ENCODE assay signal across 15 cellular contexts in genomic region chr5:107736608-107737007, GRCh38.
"Had no signal": no experiment of that assay in that cellular context is flagged by ENCODE, and none has a peak within 500 bp of the region (broad histone marks: within the 10 kb centered on the region; RNA-seq: fewer than 3 reads in every experiment).

No MANE protein-coding gene starts in this region.

- H3K4me1 ChIP-seq: esophagus squamous epithelium, parathyroid adenoma, thyroid gland had no signal

- H3K79me2 ChIP-seq: hepatocyte, parathyroid adenoma had no signal

- H3K9ac ChIP-seq: parathyroid adenoma had no signal

- H3K27ac ChIP-seq: esophagus squamous epithelium, hepatocyte, parathyroid adenoma, thyroid gland, VCaP had no signal

- H3K4me3 ChIP-seq: esophagus squamous epithelium, hepatocyte, thyroid gland had no signal

- H3K4me2 ChIP-seq: hepatocyte had no signal

- H3K36me3 ChIP-seq: esophagus squamous epithelium, thyroid gland had no signal

- ATAC-seq: activated CD4-positive, alpha-beta T cell treated with anti-CD3 and anti-CD28 coated beads for 36 hours; activated naive CD8-positive, alpha-beta T cell treated with anti-CD3 and anti-CD28 coated beads, Interleukin-2, amount 50 U/mL, for 24 hours had no signal

- H3K9me3 ChIP-seq: esophagus squamous epithelium, thyroid gland had no signal

- DNase-seq: activated CD4-positive, alpha-beta memory T cell treated with anti-CD3 and anti-CD28 coated beads, Interleukin-2, amount 10 ng/mL, durations not matched to agents 7 days and 5 days; activated CD4-positive, alpha-beta T cell treated with anti-CD3 and anti-CD28 coated beads for 36 hours; activated CD8-positive, alpha-beta memory T cell treated with anti-CD3 and anti-CD28 coated beads, Interleukin-2, amount 50 U/mL, for 4 hours; activated naive CD8-positive, alpha-beta T cell treated with anti-CD3 and anti-CD28 coated beads, Interleukin-2, amount 50 U/mL, for 24 hours; activated T-cell treated with anti-CD3 and anti-CD28 coated beads, Interleukin-2, amount 50 U/mL, for 72 hours; esophagus squamous epithelium; kidney glomerular epithelial cell; retina; small intestine; SW 1271; thyroid gland had no signal

- H2AFZ ChIP-seq: hepatocyte, parathyroid adenoma had no signal

- FAIRE-seq: small intestine, urothelium cell line had no signal

- H3K27me3 ChIP-seq: hepatocyte, thyroid gland had no signal
